ENCODE assay signal across 18 cellular contexts in genomic region chr1:248816042-248816851, GRCh38. TPM values are rescaled to one million over a fixed set of nuclear protein-coding genes. Genes with fewer than 3 reads are reported as not detected.
DNase-seq lines count a peak whose midpoint lies in the region; ATAC-seq, FAIRE-seq and TF ChIP-seq lines count a peak whose summit lies in the region.
"Had no signal": no experiment of that assay in that cellular context is flagged by ENCODE, and none has a peak within 500 bp of the region (broad histone marks: within the 10 kb centered on the region; RNA-seq: fewer than 3 reads in every experiment).

No MANE protein-coding gene starts in this region.

- no peak for FAIRE-seq in HepG2 (lab: Jason Lieb, UNC)
- FAIRE-seq: GM19239, kidney, pancreas had no signal

- in situ Hi-C loops in HepG2 (cut with HindIII; ENCODE audit: extremely low pct_ligation_motif_present, low pct_unique_long_range_greater_than_20kb) = loop anchor here (5.0 kb wide), 1 partner anchor 59 kb away; the partner anchor contains the start of gene LYPD8

- peak overlapping the region in 1 of 2 donors; percentile 72 for H3K4me3 Mint-ChIP-seq in CD14-positive monocyte
- no peak overlapping the region for H3K4me3 Mint-ChIP-seq in activated CD4-positive, alpha-beta memory T cell treated with anti-CD3 and anti-CD28 coated beads for 36 hours
- H3K4me3 Mint-ChIP-seq: mesothelial cell of epicardium had no signal

- peaks cover 98% of the 10 kb centered on the region for H3K36me3 ChIP-seq in BLaER1
- peaks cover 19 to 76% of the 10 kb centered on the region in 2 experiments for H3K36me3 ChIP-seq in HepG2 (replicated peaks in 1 of 2; ENCODE audit: control insufficient read depth in 1 of 2, insufficient read depth in 2 of 2, low read length in 2 of 2)

- H3K9me3 Mint-ChIP-seq in CD14-positive monocyte = no peaks in the 10 kb centered on the region
- no peaks in the 10 kb centered on the region for H3K9me3 Mint-ChIP-seq in activated CD4-positive, alpha-beta memory T cell treated with anti-CD3 and anti-CD28 coated beads for 36 hours
- H3K9me3 Mint-ChIP-seq: mesothelial cell of epicardium had no signal

- H3K9ac ChIP-seq in BLaER1 = 0 out of 2 replicates have a peak overlapping the region, but pooled peaks have one; percentile 25
- H3K9ac ChIP-seq in HepG2 (ENCODE audit: insufficient read depth, low read depth, low read length) = no peak overlapping the region

- TF ChIP-seq POLR2A in HepG2 (IDR thresholded peaks at IDR 0.05; ENCODE audit: insufficient read depth in 1 of 2, low read depth in 2 of 2, low read length in 2 of 2) = no peak

- 93% methylated on average over 13 of the region's 13 CpGs for WGBS in HepG2 (ENCODE audit: low lambda C conversion rate)

- peaks cover 67% of the 10 kb centered on the region for H3K4me1 Mint-ChIP-seq in CD14-positive monocyte
- H3K4me1 Mint-ChIP-seq in activated CD4-positive, alpha-beta memory T cell treated with anti-CD3 and anti-CD28 coated beads for 36 hours (ENCODE audit: low read depth) = peaks cover 44% of the 10 kb centered on the region
- H3K4me1 Mint-ChIP-seq: mesothelial cell of epicardium had no signal

- no peak for TF ChIP-seq EP300 in HepG2 (IDR thresholded peaks at IDR 0.05; ENCODE audit: low read depth in 2 of 2, low read length in 2 of 2)
- no peak for TF ChIP-seq EP300 in HepG2 (CRISPR knock-in tag; IDR thresholded peaks at IDR 0.05; ENCODE audit: borderline replicate concordance)

- CTCF ChIA-PET in activated CD4-positive, alpha-beta memory T cell treated with anti-CD3 and anti-CD28 coated beads for 36 hours (lab: Charles Lee) = interaction anchor here (1.2 kb wide), 1 partner anchor 10 kb away, joined by 3 read pairs; the partner anchor contains the start of gene SH3BP5L
- CTCF ChIA-PET in HepG2 (lab: Yijun Ruan, JAX; ENCODE audit: low intra/inter-chr PET ratio, low total read pairs) = no interaction called here

- H3K27me3 ChIP-seq in BLaER1 (no peaks in the 10 kb centered on the region), HepG2 (ENCODE audit: control insufficient read depth in 1 of 2, insufficient read depth in 2 of 2, low read length in 2 of 2) (no peaks in the 10 kb centered on the region)
- H3K27me3 ChIP-seq: cardiac muscle cell, pancreas had no signal

- peak overlapping the region; percentile 90 to 96 (median 95) for H3K27ac Mint-ChIP-seq in CD14-positive monocyte
- peak overlapping the region; percentile 23 for H3K27ac Mint-ChIP-seq in activated CD4-positive, alpha-beta memory T cell treated with anti-CD3 and anti-CD28 coated beads for 36 hours
- H3K27ac Mint-ChIP-seq: mesothelial cell of epicardium had no signal

- H3K9me3 ChIP-seq in BLaER1 = no peaks in the 10 kb centered on the region
- no peaks in the 10 kb centered on the region for H3K9me3 ChIP-seq in HepG2 (ENCODE audit: low read length)
- H3K9me3 ChIP-seq: pancreas had no signal

- TF ChIP-seq RAD21 in HepG2 (CRISPR knock-in tag; IDR thresholded peaks at IDR 0.05) = no peak

- no peak overlapping the region for H2AFZ ChIP-seq in HepG2 (ENCODE audit: low read length)

- peaks cover 80 to 83% of the 10 kb centered on the region in 2 donors for H3K36me3 Mint-ChIP-seq in CD14-positive monocyte
- peaks cover 40% of the 10 kb centered on the region for H3K36me3 Mint-ChIP-seq in activated CD4-positive, alpha-beta memory T cell treated with anti-CD3 and anti-CD28 coated beads for 36 hours

- ATAC-seq in HepG2 = no peak

- DNase-seq in CD14-positive monocyte (ENCODE audit: low spot score) = no peak
- DNase-seq in activated CD4-positive, alpha-beta memory T cell treated with anti-CD3 and anti-CD28 coated beads for 36 hours = no peak
- DNase-seq in mesenteric fat pad (ENCODE audit: low spot score) = peak; percentile 65
- DNase-seq in NCI-H2227 treated with DMSO at 0.1 percent for 48 hours (lab: John Stamatoyannopoulos, UW) = no peak
- DNase-seq in HepG2 (ENCODE audit: low spot score) = no peak
- no peak for DNase-seq in DMS114 treated with DMSO at 0.1 percent for 48 hours (lab: John Stamatoyannopoulos, UW; ENCODE audit: unreplicated experiment)
- DNase-seq: C1 segment of cervical spinal cord; DND-41; effector CD8-positive, alpha-beta T cell; kidney; NCI-H2029; NCI-H524; pancreas; T-helper 9 cell had no signal

- POLR2A ChIA-PET in activated CD4-positive, alpha-beta memory T cell treated with anti-CD3 and anti-CD28 coated beads for 36 hours (lab: Charles Lee) = no interaction called here
- POLR2A ChIA-PET in HepG2 (lab: Yijun Ruan, JAX) = no interaction called here

- no TSS peak for BruUV-seq in HepG2 (replicated peaks; lab: Mats Ljungman, UMichigan)

- H3K4me3 ChIP-seq in BLaER1 (no peak overlapping the region), HepG2 (replicated peaks in 1 of 3; ENCODE audit: insufficient read depth in 1 of 3, low read depth in 2 of 3, low read length in 3 of 3) (no peak overlapping the region)
- H3K4me3 ChIP-seq: cardiac muscle cell, pancreas had no signal

- H3K79me2 ChIP-seq in HepG2 (ENCODE audit: insufficient read depth, low read length) = peaks cover 8% of the 10 kb centered on the region

- H3K4me2 ChIP-seq in BLaER1 = no peak overlapping the region
- H3K4me2 ChIP-seq in HepG2 (ENCODE audit: low read depth, low read length) = no peak overlapping the region

- intact Hi-C loops in CD14-positive monocyte (cut with micrococcal nuclease) (no loop called here), HepG2 (cut with micrococcal nuclease; ENCODE audit: unreplicated experiment) (no loop called here)
- intact Hi-C loops in activated CD4-positive, alpha-beta memory T cell treated with anti-CD3 and anti-CD28 coated beads for 36 hours (cut with micrococcal nuclease) = no loop called here

- H3K27ac ChIP-seq in BLaER1 (0 out of 2 replicates have a peak overlapping the region, but pooled peaks have one; percentile 18), HepG2 (ENCODE audit: extremely low read length, insufficient read depth, low read length) (no peak overlapping the region)
- H3K27ac ChIP-seq: cardiac muscle cell, pancreas had no signal

- H4K20me1 ChIP-seq in BLaER1 (peaks cover 35% of the 10 kb centered on the region), HepG2 (ENCODE audit: insufficient read depth, low read length) (no peaks in the 10 kb centered on the region)

- H3K4me1 ChIP-seq in BLaER1 = peaks cover 69% of the 10 kb centered on the region
- H3K4me1 ChIP-seq in HepG2 (ENCODE audit: insufficient read depth, low read length) = peaks cover 13% of the 10 kb centered on the region
- H3K4me1 ChIP-seq: pancreas had no signal

- peaks cover 0 to 4% (median 0%) of the 10 kb centered on the region in 3 donors for H3K27me3 Mint-ChIP-seq in CD14-positive monocyte (ENCODE audit: low read depth in 3 of 3)
- H3K27me3 Mint-ChIP-seq in activated CD4-positive, alpha-beta memory T cell treated with anti-CD3 and anti-CD28 coated beads for 36 hours = no peaks in the 10 kb centered on the region

- TF ChIP-seq CTCF in CD14-positive monocyte (IDR thresholded peaks at IDR 0.05) (no peak), HepG2 (CRISPR knock-in tag; IDR thresholded peaks at IDR 0.05) (no peak)

RNA-seq across cellular contexts. Expression of gene SH3BP5L, which starts 9.5 kb away (rescaled TPM):
- polyA plus RNA-seq in CD14-positive monocyte (1 to 10 TPM; 4.0 to 4.3 TPM), HepG2 (2011; rRNA removed) (10.3 and 12.3 TPM in 2 replicates)
- 10 to 100 TPM; 19.7 to 19.9 TPM for total RNA-seq in activated CD4-positive, alpha-beta memory T cell treated with anti-CD3 and anti-CD28 coated beads for 36 hours
- total RNA-seq in mesenteric fat pad (15.9 TPM), HepG2 (2016; rRNA removed; fragmentation: Illumina TruSeq; extraction: Trizol) (10.2 and 14.9 TPM in 2 replicates)
- total RNA-seq in HepG2 (2016; cell fraction: cytosol; rRNA removed; fragmentation: Illumina TruSeq; extraction: Trizol; ENCODE audit: low read depth) = 2.1 and 2.4 TPM in 2 replicates
- 10.1 and 14.6 TPM in 2 replicates for total RNA-seq in HepG2 (2016; cell fraction: insoluble cytoplasmic fraction; rRNA removed; fragmentation: Illumina TruSeq; extraction: Trizol)
- total RNA-seq in HepG2 (2016; cell fraction: membrane; rRNA removed; fragmentation: Illumina TruSeq; extraction: Trizol) = 6.4 and 6.5 TPM in 2 replicates
- total RNA-seq in HepG2 (2016; cell fraction: nucleus; rRNA removed; fragmentation: Illumina TruSeq; extraction: Trizol) = 11.2 and 11.7 TPM in 2 replicates
- polyA plus RNA-seq in HepG2 (2011; cell fraction: cytosol; rRNA removed) = 9.8 and 12.1 TPM in 2 replicates
- polyA plus RNA-seq in HepG2 (2011; cell fraction: nucleus; rRNA removed) = 27.6 and 28.0 TPM in 2 replicates
- 6.7 and 9.1 TPM in 2 replicates for polyA plus RNA-seq in HepG2 (2012)
- 1.3 and 1.8 TPM in 2 replicates for polyA plus RNA-seq in HepG2 (2016; cell fraction: cytosol; fragmentation: Illumina TruSeq; extraction: Trizol; ENCODE audit: low read depth)
- 7.7 and 9.1 TPM in 2 replicates for polyA plus RNA-seq in HepG2 (2016; cell fraction: insoluble cytoplasmic fraction; fragmentation: Illumina TruSeq; extraction: Trizol; ENCODE audit: low read depth)
- 3.6 and 3.7 TPM in 2 replicates for polyA plus RNA-seq in HepG2 (2016; cell fraction: membrane; fragmentation: Illumina TruSeq; extraction: Trizol; ENCODE audit: low read depth)
- polyA plus RNA-seq in HepG2 (2016; cell fraction: nucleus; fragmentation: Illumina TruSeq; extraction: Trizol; ENCODE audit: insufficient read depth, low read depth) = 14.2 and 14.7 TPM in 2 replicates
- polyA minus RNA-seq in HepG2 (2011; rRNA and poly(A)+ RNA removed; ENCODE audit: low replicate concordance) = 18.7 and 35.4 TPM in 2 replicates
- 4.0 and 5.7 TPM in 2 replicates for polyA minus RNA-seq in HepG2 (2011; cell fraction: cytosol; rRNA and poly(A)+ RNA removed)
- polyA minus RNA-seq in HepG2 (2011; cell fraction: nucleus; rRNA and poly(A)+ RNA removed) = 19.3 and 23.9 TPM in 2 replicates

RNA-seq across cellular contexts. Expression of gene ZNF672, which starts 21.8 kb away (rescaled TPM):
- polyA plus RNA-seq in CD14-positive monocyte (10 to 100 TPM; 23.4 to 23.9 TPM), HepG2 (2011; rRNA removed) (22.9 and 25.1 TPM in 2 replicates)
- 10 to 100 TPM; 50.3 to 51.4 TPM for total RNA-seq in activated CD4-positive, alpha-beta memory T cell treated with anti-CD3 and anti-CD28 coated beads for 36 hours
- total RNA-seq in mesenteric fat pad (18.6 TPM), HepG2 (2016; rRNA removed; fragmentation: Illumina TruSeq; extraction: Trizol) (16.8 and 17.2 TPM in 2 replicates)
- total RNA-seq in HepG2 (2016; cell fraction: cytosol; rRNA removed; fragmentation: Illumina TruSeq; extraction: Trizol; ENCODE audit: low read depth) = 3.1 and 4.0 TPM in 2 replicates
- total RNA-seq in HepG2 (2016; cell fraction: insoluble cytoplasmic fraction; rRNA removed; fragmentation: Illumina TruSeq; extraction: Trizol) = 14.8 and 16.9 TPM in 2 replicates
- 10.2 and 12.7 TPM in 2 replicates for total RNA-seq in HepG2 (2016; cell fraction: membrane; rRNA removed; fragmentation: Illumina TruSeq; extraction: Trizol)
- 9.1 and 12.7 TPM in 2 replicates for total RNA-seq in HepG2 (2016; cell fraction: nucleus; rRNA removed; fragmentation: Illumina TruSeq; extraction: Trizol)
- 24.3 and 29.1 TPM in 2 replicates for polyA plus RNA-seq in HepG2 (2011; cell fraction: cytosol; rRNA removed)
- polyA plus RNA-seq in HepG2 (2011; cell fraction: nucleus; rRNA removed) = 35.0 and 36.6 TPM in 2 replicates
- polyA plus RNA-seq in HepG2 (2012) = 9.7 and 13.0 TPM in 2 replicates
- 1.9 and 2.9 TPM in 2 replicates for polyA plus RNA-seq in HepG2 (2016; cell fraction: cytosol; fragmentation: Illumina TruSeq; extraction: Trizol; ENCODE audit: low read depth)
- 14.5 TPM in 2 replicates for polyA plus RNA-seq in HepG2 (2016; cell fraction: insoluble cytoplasmic fraction; fragmentation: Illumina TruSeq; extraction: Trizol; ENCODE audit: low read depth)
- polyA plus RNA-seq in HepG2 (2016; cell fraction: membrane; fragmentation: Illumina TruSeq; extraction: Trizol; ENCODE audit: low read depth) = 6.4 and 6.5 TPM in 2 replicates
- 14.3 and 15.1 TPM in 2 replicates for polyA plus RNA-seq in HepG2 (2016; cell fraction: nucleus; fragmentation: Illumina TruSeq; extraction: Trizol; ENCODE audit: insufficient read depth, low read depth)
- polyA minus RNA-seq in HepG2 (2011; rRNA and poly(A)+ RNA removed; ENCODE audit: low replicate concordance) = 49.0 and 55.7 TPM in 2 replicates
- 15.0 and 15.7 TPM in 2 replicates for polyA minus RNA-seq in HepG2 (2011; cell fraction: cytosol; rRNA and poly(A)+ RNA removed)
- 22.0 and 24.1 TPM in 2 replicates for polyA minus RNA-seq in HepG2 (2011; cell fraction: nucleus; rRNA and poly(A)+ RNA removed)

RNA-seq across cellular contexts. Expression of gene ZNF692, which starts 42.6 kb away (rescaled TPM):
- polyA plus RNA-seq in CD14-positive monocyte (1 to 10 TPM; 2.2 to 2.4 TPM), HepG2 (2011; rRNA removed) (45.8 and 56.0 TPM in 2 replicates)
- 10 to 100 TPM; 60.4 to 65.9 TPM for total RNA-seq in activated CD4-positive, alpha-beta memory T cell treated with anti-CD3 and anti-CD28 coated beads for 36 hours
- total RNA-seq in mesenteric fat pad (18.4 TPM), HepG2 (2016; rRNA removed; fragmentation: Illumina TruSeq; extraction: Trizol) (6.2 and 27.3 TPM in 2 replicates)
- 6.1 and 6.8 TPM in 2 replicates for total RNA-seq in HepG2 (2016; cell fraction: cytosol; rRNA removed; fragmentation: Illumina TruSeq; extraction: Trizol; ENCODE audit: low read depth)
- 6.3 and 26.1 TPM in 2 replicates for total RNA-seq in HepG2 (2016; cell fraction: insoluble cytoplasmic fraction; rRNA removed; fragmentation: Illumina TruSeq; extraction: Trizol)
- 6.5 and 7.6 TPM in 2 replicates for total RNA-seq in HepG2 (2016; cell fraction: membrane; rRNA removed; fragmentation: Illumina TruSeq; extraction: Trizol)
- 39.9 and 46.9 TPM in 2 replicates for total RNA-seq in HepG2 (2016; cell fraction: nucleus; rRNA removed; fragmentation: Illumina TruSeq; extraction: Trizol)
- 11.1 and 18.9 TPM in 2 replicates for polyA plus RNA-seq in HepG2 (2011; cell fraction: cytosol; rRNA removed)
- 493 and 513 TPM in 2 replicates for polyA plus RNA-seq in HepG2 (2011; cell fraction: nucleus; rRNA removed)
- polyA plus RNA-seq in HepG2 (2012) = 24.8 and 36.0 TPM in 2 replicates
- polyA plus RNA-seq in HepG2 (2016; cell fraction: cytosol; fragmentation: Illumina TruSeq; extraction: Trizol; ENCODE audit: low read depth) = 4.2 and 5.0 TPM in 2 replicates
- 6.8 and 9.0 TPM in 2 replicates for polyA plus RNA-seq in HepG2 (2016; cell fraction: insoluble cytoplasmic fraction; fragmentation: Illumina TruSeq; extraction: Trizol; ENCODE audit: low read depth)
- polyA plus RNA-seq in HepG2 (2016; cell fraction: membrane; fragmentation: Illumina TruSeq; extraction: Trizol; ENCODE audit: low read depth) = 6.7 and 6.9 TPM in 2 replicates
- polyA plus RNA-seq in HepG2 (2016; cell fraction: nucleus; fragmentation: Illumina TruSeq; extraction: Trizol; ENCODE audit: insufficient read depth, low read depth) = 133 and 150 TPM in 2 replicates
- polyA minus RNA-seq in HepG2 (2011; rRNA and poly(A)+ RNA removed; ENCODE audit: low replicate concordance) = 15.3 and 41.9 TPM in 2 replicates
- 3.1 and 3.3 TPM in 2 replicates for polyA minus RNA-seq in HepG2 (2011; cell fraction: cytosol; rRNA and poly(A)+ RNA removed)
- 33.8 and 34.6 TPM in 2 replicates for polyA minus RNA-seq in HepG2 (2011; cell fraction: nucleus; rRNA and poly(A)+ RNA removed)
